In the genomic region with DNA sequence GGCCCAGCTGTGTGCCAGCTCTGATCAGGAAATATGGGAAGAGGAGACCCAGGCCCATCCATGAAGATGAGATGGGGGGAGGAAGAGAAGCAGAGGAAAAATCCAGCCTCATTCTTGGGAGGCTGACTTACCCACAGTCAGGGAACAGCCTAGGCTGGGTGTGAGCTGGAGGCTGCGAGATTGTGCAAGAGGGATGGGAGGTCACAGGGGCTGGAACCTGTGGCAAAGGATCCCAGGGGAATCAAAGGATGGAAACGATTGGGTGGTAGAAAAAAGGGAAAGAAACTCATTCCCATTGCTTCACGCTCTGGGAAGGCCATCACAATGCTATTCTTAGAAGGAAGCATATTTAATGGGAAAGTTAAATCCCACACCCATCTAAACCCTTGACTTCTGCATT, we compare ENCODE assay signal across 1 cellular context.
A peak's percentile ranks its signal among the peaks of the same experiment; 100 is the strongest.
TF ChIP-seq lines count a peak whose summit lies in the region.

No MANE protein-coding gene starts in this region.

TF ChIP-seq in H1, 55 proteins besides CTCF, POLR2A, EP300 and RAD21:
- TF ChIP-seq CEBPB (IDR thresholded peaks at IDR 0.05; ENCODE audit: low read depth, low read length) (peak; percentile 32; the same call in 1 of the 2 replicates), JUN (IDR thresholded peaks at IDR 0.05; ENCODE audit: low read depth, low read length) (no peak), SUZ12 (IDR thresholded peaks at IDR 0.05; ENCODE audit: low read length) (no peak), SP4 (IDR thresholded peaks at IDR 0.05; ENCODE audit: low read length) (no peak), NRF1 (IDR thresholded peaks at IDR 0.05; ENCODE audit: low read depth, low read length) (no peak), RXRA (IDR thresholded peaks at IDR 0.05; ENCODE audit: insufficient read depth, low read depth, low read length) (no peak)
- TF ChIP-seq, protein P1, sequence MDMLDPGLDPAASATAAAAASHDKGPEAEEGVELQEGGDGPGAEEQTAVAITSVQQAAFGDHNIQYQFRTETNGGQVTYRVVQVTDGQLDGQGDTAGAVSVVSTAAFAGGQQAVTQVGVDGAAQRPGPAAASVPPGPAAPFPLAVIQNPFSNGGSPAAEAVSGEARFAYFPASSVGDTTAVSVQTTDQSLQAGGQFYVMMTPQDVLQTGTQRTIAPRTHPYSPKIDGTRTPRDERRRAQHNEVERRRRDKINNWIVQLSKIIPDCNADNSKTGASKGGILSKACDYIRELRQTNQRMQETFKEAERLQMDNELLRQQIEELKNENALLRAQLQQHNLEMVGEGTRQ (IDR thresholded peaks at IDR 0.05; ENCODE audit: low read length), result no peak
TF ChIP-seq in H1: peak in this region for 1.
